2 cellular contexts compared by ENCODE assay signal in the genomic region with DNA sequence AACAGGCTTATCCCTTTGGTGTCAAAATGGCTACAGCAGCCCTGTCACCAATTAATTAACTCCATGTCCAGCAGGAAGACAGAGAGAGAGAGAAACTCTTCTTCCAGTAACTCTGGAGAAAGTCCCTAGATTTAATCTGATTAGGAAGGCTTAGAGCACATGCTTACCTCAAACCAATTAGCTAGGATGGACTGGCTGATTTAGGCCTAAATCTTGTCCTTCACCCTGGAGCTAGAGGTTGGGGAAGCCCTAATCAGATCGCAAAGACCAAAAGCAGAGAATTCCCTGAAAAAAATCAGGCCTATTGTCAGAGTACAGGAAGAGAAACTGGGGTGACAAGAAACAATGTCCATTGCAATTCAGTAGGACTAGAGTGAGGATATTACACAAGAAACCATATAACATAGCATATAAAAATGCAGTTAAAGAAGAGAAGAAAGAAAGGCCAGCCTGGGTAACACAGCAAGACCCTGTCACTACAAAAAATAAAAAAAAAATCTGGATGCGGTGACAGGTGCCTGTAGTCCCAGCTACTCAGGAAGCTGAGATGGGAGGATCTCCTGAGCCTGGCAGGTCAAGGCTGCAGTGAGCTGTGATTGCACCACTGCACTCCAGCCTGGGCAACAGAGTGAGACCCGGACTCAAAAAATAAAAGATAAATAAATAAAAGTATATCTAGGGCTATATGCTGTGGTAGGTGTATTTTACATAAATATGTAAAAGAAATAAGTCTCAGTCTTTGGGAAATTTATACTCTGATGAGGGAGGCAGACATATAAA.
TF ChIP-seq lines count a peak whose summit lies in the region.

No MANE protein-coding gene starts in this region.

TF ChIP-seq in IMR-90, 13 proteins besides CTCF, POLR2A, EP300 and RAD21:
- TF ChIP-seq RFX5 (IDR thresholded peaks at IDR 0.05; ENCODE audit: low read depth, low read length) (no peak), CEBPB (IDR thresholded peaks at IDR 0.05; ENCODE audit: low read depth, low read length) (no peak), SMC3 (IDR thresholded peaks at IDR 0.05; ENCODE audit: low read depth, low read length) (no peak), MAZ (IDR thresholded peaks at IDR 0.05; ENCODE audit: borderline replicate concordance, low read depth, low read length) (no peak), MXI1 (IDR thresholded peaks at IDR 0.05; ENCODE audit: borderline replicate concordance, low read depth, low read length) (no peak), BHLHE40 (IDR thresholded peaks at IDR 0.05; ENCODE audit: low read depth, low read length) (no peak), FOS (IDR thresholded peaks at IDR 0.05; ENCODE audit: low read depth, low read length) (no peak), NFE2L2 (IDR thresholded peaks at IDR 0.05; ENCODE audit: low read depth, low read length) (no peak), RCOR1 (IDR thresholded peaks at IDR 0.05; ENCODE audit: insufficient replicate concordance, low read length) (no peak), CHD1 (IDR thresholded peaks at IDR 0.05; ENCODE audit: low read depth, low read length) (no peak), MAFK (IDR thresholded peaks at IDR 0.05; ENCODE audit: low read depth, low read length) (no peak)
- TF ChIP-seq, protein P1, sequence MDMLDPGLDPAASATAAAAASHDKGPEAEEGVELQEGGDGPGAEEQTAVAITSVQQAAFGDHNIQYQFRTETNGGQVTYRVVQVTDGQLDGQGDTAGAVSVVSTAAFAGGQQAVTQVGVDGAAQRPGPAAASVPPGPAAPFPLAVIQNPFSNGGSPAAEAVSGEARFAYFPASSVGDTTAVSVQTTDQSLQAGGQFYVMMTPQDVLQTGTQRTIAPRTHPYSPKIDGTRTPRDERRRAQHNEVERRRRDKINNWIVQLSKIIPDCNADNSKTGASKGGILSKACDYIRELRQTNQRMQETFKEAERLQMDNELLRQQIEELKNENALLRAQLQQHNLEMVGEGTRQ (IDR thresholded peaks at IDR 0.05; ENCODE audit: low read depth, low read length) = no peak
- TF ChIP-seq, protein P2, sequence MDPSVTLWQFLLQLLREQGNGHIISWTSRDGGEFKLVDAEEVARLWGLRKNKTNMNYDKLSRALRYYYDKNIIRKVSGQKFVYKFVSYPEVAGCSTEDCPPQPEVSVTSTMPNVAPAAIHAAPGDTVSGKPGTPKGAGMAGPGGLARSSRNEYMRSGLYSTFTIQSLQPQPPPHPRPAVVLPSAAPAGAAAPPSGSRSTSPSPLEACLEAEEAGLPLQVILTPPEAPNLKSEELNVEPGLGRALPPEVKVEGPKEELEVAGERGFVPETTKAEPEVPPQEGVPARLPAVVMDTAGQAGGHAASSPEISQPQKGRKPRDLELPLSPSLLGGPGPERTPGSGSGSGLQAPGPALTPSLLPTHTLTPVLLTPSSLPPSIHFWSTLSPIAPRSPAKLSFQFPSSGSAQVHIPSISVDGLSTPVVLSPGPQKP (IDR thresholded peaks at IDR 0.05; ENCODE audit: borderline replicate concordance, low read depth, low read length) = no peak

TF ChIP-seq in SK-N-SH, 30 proteins besides CTCF, POLR2A, EP300 and RAD21:
- no peak for TF ChIP-seq POLR2AphosphoS5 (IDR thresholded peaks at IDR 0.05; ENCODE audit: low read depth, low read length)
- peak; percentile 76 for TF ChIP-seq GATA2 (CRISPR knock-in tag; IDR thresholded peaks at IDR 0.05)
- TF ChIP-seq MEF2A (IDR thresholded peaks at IDR 0.05; ENCODE audit: borderline replicate concordance, low read depth) = no peak
- TF ChIP-seq, protein P1 (IDR thresholded peaks at IDR 0.05; ENCODE audit: borderline replicate concordance, low read depth, low read length) = no peak
- no peak for TF ChIP-seq NFIC (IDR thresholded peaks at IDR 0.05; ENCODE audit: borderline replicate concordance)
- TF ChIP-seq TAF1 (IDR thresholded peaks at IDR 0.05; ENCODE audit: borderline replicate concordance, low read depth, low read length) = no peak
- TF ChIP-seq, protein P3, sequence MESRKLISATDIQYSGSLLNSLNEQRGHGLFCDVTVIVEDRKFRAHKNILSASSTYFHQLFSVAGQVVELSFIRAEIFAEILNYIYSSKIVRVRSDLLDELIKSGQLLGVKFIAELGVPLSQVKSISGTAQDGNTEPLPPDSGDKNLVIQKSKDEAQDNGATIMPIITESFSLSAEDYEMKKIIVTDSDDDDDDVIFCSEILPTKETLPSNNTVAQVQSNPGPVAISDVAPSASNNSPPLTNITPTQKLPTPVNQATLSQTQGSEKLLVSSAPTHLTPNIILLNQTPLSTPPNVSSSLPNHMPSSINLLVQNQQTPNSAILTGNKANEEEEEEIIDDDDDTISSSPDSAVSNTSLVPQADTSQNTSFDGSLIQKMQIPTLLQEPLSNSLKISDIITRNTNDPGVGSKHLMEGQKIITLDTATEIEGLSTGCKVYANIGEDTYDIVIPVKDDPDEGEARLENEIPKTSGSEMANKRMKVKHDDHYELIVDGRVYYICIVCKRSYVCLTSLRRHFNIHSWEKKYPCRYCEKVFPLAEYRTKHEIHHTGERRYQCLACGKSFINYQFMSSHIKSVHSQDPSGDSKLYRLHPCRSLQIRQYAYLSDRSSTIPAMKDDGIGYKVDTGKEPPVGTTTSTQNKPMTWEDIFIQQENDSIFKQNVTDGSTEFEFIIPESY (IDR thresholded peaks at IDR 0.05; ENCODE audit: borderline replicate concordance, low read depth) = no peak
- no peak for TF ChIP-seq EZH2phosphoT487 (IDR thresholded peaks at IDR 0.05; ENCODE audit: borderline replicate concordance, low read depth)
- TF ChIP-seq, protein P4, sequence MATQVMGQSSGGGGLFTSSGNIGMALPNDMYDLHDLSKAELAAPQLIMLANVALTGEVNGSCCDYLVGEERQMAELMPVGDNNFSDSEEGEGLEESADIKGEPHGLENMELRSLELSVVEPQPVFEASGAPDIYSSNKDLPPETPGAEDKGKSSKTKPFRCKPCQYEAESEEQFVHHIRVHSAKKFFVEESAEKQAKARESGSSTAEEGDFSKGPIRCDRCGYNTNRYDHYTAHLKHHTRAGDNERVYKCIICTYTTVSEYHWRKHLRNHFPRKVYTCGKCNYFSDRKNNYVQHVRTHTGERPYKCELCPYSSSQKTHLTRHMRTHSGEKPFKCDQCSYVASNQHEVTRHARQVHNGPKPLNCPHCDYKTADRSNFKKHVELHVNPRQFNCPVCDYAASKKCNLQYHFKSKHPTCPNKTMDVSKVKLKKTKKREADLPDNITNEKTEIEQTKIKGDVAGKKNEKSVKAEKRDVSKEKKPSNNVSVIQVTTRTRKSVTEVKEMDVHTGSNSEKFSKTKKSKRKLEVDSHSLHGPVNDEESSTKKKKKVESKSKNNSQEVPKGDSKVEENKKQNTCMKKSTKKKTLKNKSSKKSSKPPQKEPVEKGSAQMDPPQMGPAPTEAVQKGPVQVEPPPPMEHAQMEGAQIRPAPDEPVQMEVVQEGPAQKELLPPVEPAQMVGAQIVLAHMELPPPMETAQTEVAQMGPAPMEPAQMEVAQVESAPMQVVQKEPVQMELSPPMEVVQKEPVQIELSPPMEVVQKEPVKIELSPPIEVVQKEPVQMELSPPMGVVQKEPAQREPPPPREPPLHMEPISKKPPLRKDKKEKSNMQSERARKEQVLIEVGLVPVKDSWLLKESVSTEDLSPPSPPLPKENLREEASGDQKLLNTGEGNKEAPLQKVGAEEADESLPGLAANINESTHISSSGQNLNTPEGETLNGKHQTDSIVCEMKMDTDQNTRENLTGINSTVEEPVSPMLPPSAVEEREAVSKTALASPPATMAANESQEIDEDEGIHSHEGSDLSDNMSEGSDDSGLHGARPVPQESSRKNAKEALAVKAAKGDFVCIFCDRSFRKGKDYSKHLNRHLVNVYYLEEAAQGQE (IDR thresholded peaks at IDR 0.05; ENCODE audit: low read depth, low read length) = no peak
- TF ChIP-seq TCF12 (IDR thresholded peaks at IDR 0.05) = no peak
- TF ChIP-seq, protein P5, sequence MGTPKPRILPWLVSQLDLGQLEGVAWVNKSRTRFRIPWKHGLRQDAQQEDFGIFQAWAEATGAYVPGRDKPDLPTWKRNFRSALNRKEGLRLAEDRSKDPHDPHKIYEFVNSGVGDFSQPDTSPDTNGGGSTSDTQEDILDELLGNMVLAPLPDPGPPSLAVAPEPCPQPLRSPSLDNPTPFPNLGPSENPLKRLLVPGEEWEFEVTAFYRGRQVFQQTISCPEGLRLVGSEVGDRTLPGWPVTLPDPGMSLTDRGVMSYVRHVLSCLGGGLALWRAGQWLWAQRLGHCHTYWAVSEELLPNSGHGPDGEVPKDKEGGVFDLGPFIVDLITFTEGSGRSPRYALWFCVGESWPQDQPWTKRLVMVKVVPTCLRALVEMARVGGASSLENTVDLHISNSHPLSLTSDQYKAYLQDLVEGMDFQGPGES (IDR thresholded peaks at IDR 0.05; ENCODE audit: low read depth, low read length) = no peak
- TF ChIP-seq GABPA (IDR thresholded peaks at IDR 0.05; ENCODE audit: low read depth) = no peak
- TF ChIP-seq ELF1 (IDR thresholded peaks at IDR 0.05) = no peak
- TF ChIP-seq FOXM1 (IDR thresholded peaks at IDR 0.05; ENCODE audit: low read depth) = no peak
- TF ChIP-seq YY1 (IDR thresholded peaks at IDR 0.05; ENCODE audit: low read depth) = no peak
- TF ChIP-seq, protein P6, sequence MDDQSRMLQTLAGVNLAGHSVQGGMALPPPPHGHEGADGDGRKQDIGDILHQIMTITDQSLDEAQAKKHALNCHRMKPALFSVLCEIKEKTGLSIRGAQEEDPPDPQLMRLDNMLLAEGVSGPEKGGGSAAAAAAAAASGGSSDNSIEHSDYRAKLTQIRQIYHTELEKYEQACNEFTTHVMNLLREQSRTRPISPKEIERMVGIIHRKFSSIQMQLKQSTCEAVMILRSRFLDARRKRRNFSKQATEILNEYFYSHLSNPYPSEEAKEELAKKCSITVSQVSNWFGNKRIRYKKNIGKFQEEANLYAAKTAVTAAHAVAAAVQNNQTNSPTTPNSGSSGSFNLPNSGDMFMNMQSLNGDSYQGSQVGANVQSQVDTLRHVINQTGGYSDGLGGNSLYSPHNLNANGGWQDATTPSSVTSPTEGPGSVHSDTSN (IDR thresholded peaks at IDR 0.05) = no peak
- TF ChIP-seq SMC3 (IDR thresholded peaks at IDR 0.05; ENCODE audit: low read depth, low read length) = no peak
- TF ChIP-seq TEAD4 (IDR thresholded peaks at IDR 0.05; ENCODE audit: borderline replicate concordance, insufficient read depth) = no peak
- TF ChIP-seq MXI1 (IDR thresholded peaks at IDR 0.05; ENCODE audit: low read depth, low read length) = no peak
- TF ChIP-seq SIN3A (IDR thresholded peaks at IDR 0.05; ENCODE audit: borderline replicate concordance, low read depth, low read length) = no peak
- TF ChIP-seq CHD2 (IDR thresholded peaks at IDR 0.05; ENCODE audit: low read length, partially characterized antibody) = peak; percentile 48
- TF ChIP-seq JUND (IDR thresholded peaks at IDR 0.05) = no peak
- TF ChIP-seq, protein P7, sequence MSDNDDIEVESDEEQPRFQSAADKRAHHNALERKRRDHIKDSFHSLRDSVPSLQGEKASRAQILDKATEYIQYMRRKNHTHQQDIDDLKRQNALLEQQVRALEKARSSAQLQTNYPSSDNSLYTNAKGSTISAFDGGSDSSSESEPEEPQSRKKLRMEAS (IDR thresholded peaks at IDR 0.05; ENCODE audit: low read depth) = no peak
- TF ChIP-seq RCOR1 (IDR thresholded peaks at IDR 0.05; ENCODE audit: low read length) = 0 out of 2 replicates have a peak, but pooled peaks have one; percentile 45
- no peak for TF ChIP-seq FOXJ3 (CRISPR knock-in tag; IDR thresholded peaks at IDR 0.05)
